In the genomic region with DNA sequence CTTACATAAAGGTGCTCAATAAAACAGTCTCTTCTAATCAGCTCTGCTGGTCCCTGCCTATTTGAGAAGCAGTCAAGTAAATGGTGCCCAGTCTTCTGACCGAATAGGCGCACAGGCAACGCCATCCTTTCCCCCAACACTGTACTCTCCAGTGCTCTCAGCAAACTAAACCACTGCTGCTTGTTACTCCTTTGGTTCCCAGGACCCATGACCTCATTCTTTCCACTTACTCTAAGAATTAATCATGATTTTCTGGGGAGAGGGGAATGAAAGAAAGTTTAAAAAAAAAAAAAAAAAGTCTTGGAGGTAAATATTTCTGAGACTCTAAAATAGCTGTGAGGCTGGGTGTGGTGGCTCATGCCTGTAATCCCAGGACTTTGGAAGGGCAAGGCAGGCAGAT, we compare ENCODE assay signal across 21 cellular contexts.
A peak's percentile ranks its signal among the peaks of the same experiment; 100 is the strongest.
DNase-seq lines count a peak whose midpoint lies in the region; ATAC-seq and TF ChIP-seq lines count a peak whose summit lies in the region.
"Had no signal": no experiment of that assay in that cellular context is flagged by ENCODE, and none has a peak within 500 bp of the region (broad histone marks: within the 10 kb centered on the region; RNA-seq: fewer than 3 reads in every experiment).

No MANE protein-coding gene starts in this region.

- no peaks in the 10 kb centered on the region for H3K27me3 Mint-ChIP-seq in MCF 10A (ENCODE audit: insufficient read depth, unreplicated experiment)

- TF ChIP-seq POLR2A in breast epithelium (IDR thresholded peaks at IDR 0.05) = no peak
- no peak for TF ChIP-seq POLR2A in tibial nerve (IDR thresholded peaks at IDR 0.05)

- H3K4me1 Mint-ChIP-seq in MCF 10A (ENCODE audit: insufficient read depth, unreplicated experiment) = peaks cover 22% of the 10 kb centered on the region

- H3K36me3 ChIP-seq in breast epithelium (no peaks in the 10 kb centered on the region), SK-N-MC (ENCODE audit: insufficient read depth, low read length) (peaks cover 12% of the 10 kb centered on the region; the same call in 1 of the 2 replicates), tibial nerve (peaks cover 0 to 32% (median 4%) of the 10 kb centered on the region in 3 donors)

- no peak for TF ChIP-seq EP300 in tibial nerve (IDR thresholded peaks at IDR 0.05)

- BruUV-seq in MCF 10A (replicated peaks; lab: Mats Ljungman, UMichigan) = TSS peak; percentile 30

- CTCF ChIA-PET in MCF 10A (lab: Yijun Ruan, JAX) = interaction anchor here (1.1 to 12.1 kb wide), 3 partner anchors 9 to 215 kb away, joined by 3 to 220 read pairs (median 8); no protein-coding TSS in a partner anchor

- DNase-seq in MCF 10A (ENCODE audit: unreplicated experiment) = no peak
- no peak for DNase-seq in breast epithelium (ENCODE audit: low spot score in 2 of 2)
- DNase-seq in SK-N-MC (ENCODE audit: low read depth, low spot score) = no peak
- peak; percentile 50 for DNase-seq in fibroblast of mammary gland (ENCODE audit: low read depth)
- no peak for DNase-seq in SW480 (ENCODE audit: low spot score)
- DNase-seq in tibial nerve (ENCODE audit: low spot score in 2 of 2) = no peak
- no peak for DNase-seq in medulla oblongata (ENCODE audit: extremely low spot score)
- DNase-seq in Right ventricle myocardium inferior (ENCODE audit: missing footprints) = no peak
- DNase-seq: activated CD4-positive, CD25-positive, alpha-beta regulatory T cell; activated naive CD4-positive, alpha-beta T cell treated with Interleukin-2 at 50 U/mL for 16 hours; brain microvascular endothelial cell; DND-41; left ventricle myocardium inferior; NCI-H526 treated with DMSO at 0.1 percent for 48 hours; nucleus accumbens; stimulated activated naive CD4-positive, alpha-beta T cell treated with Interleukin-2 at 50 U/mL for 16 hours; upper lobe of right lung had no signal

- no peaks in the 10 kb centered on the region for H3K9me3 Mint-ChIP-seq in MCF 10A (ENCODE audit: unreplicated experiment)
- H3K9me3 Mint-ChIP-seq: T-helper 2 cell treated with Interferon-gamma antibody and Interleukin-4, amounts not matched to agents 5 μg/mL and 100 μg/mL, for 36 hours had no signal

- H3K27ac Mint-ChIP-seq in MCF 10A (ENCODE audit: low read depth, unreplicated experiment) = no peak overlapping the region
- H3K27ac Mint-ChIP-seq: T-helper 2 cell treated with Interferon-gamma antibody and Interleukin-4, amounts not matched to agents 5 μg/mL and 100 μg/mL, for 36 hours had no signal

- no peaks in the 10 kb centered on the region for H3K27me3 ChIP-seq in breast epithelium
- H3K27me3 ChIP-seq in tibial nerve = no peaks in the 10 kb centered on the region
- H3K27me3 ChIP-seq: brain microvascular endothelial cell, esophagus muscularis mucosa, upper lobe of right lung had no signal

- H3K27ac ChIP-seq in breast epithelium = no peak overlapping the region
- H3K27ac ChIP-seq in SK-N-MC = peak overlapping the region; percentile 34
- peak overlapping the region in 1 of 4 donors; percentile 87 for H3K27ac ChIP-seq in tibial nerve
- H3K27ac ChIP-seq: brain microvascular endothelial cell, KMS-11, left ventricle myocardium inferior, upper lobe of right lung had no signal

- TF ChIP-seq CTCF in MCF 10A (IDR thresholded peaks at IDR 0.05; ENCODE audit: unreplicated experiment) (no peak), breast epithelium (IDR thresholded peaks at IDR 0.05) (no peak), fibroblast of mammary gland (conservative IDR thresholded peaks at IDR 0.05; ENCODE audit: control insufficient read depth, insufficient read depth, low read depth, low read length) (no peak), tibial nerve (IDR thresholded peaks at IDR 0.05) (no peak)

- H3K9ac ChIP-seq in SK-N-MC (ENCODE audit: insufficient read length) = no peak overlapping the region
- H3K9ac ChIP-seq: KMS-11 had no signal

- ATAC-seq in Right ventricle myocardium inferior = no peak
- ATAC-seq: right cardiac atrium had no signal

- POLR2A ChIA-PET in MCF 10A (lab: Yijun Ruan, JAX) = interaction anchor here (1.2 to 5.8 kb wide), 4 partner anchors 15 to 217 kb away, joined by 3 to 30 read pairs (median 4); partner anchors contain the start of gene MRTFA

- H3K4me3 ChIP-seq in breast epithelium = no peak overlapping the region
- no peak overlapping the region for H3K4me3 ChIP-seq in SK-N-MC
- no peak overlapping the region for H3K4me3 ChIP-seq in fibroblast of mammary gland (ENCODE audit: control insufficient read depth, low read depth, low read length)
- H3K4me3 ChIP-seq in tibial nerve = no peak overlapping the region
- H3K4me3 ChIP-seq: esophagus muscularis mucosa, left ventricle myocardium inferior, upper lobe of right lung had no signal

- intact Hi-C loops in MCF 10A (cut with micrococcal nuclease) (loop anchor here (10.0 kb wide), 1 partner anchor 321 kb away; no protein-coding TSS in a partner anchor), breast epithelium (cut with DNase I; ENCODE audit: low total_unique reads) (no loop called here), Right ventricle myocardium inferior (cut with DNase I) (loop anchor here (10.0 kb wide), 1 partner anchor 51 kb away; no protein-coding TSS in a partner anchor)

- H3K36me3 Mint-ChIP-seq in MCF 10A (ENCODE audit: insufficient read depth, unreplicated experiment) = peaks cover 40% of the 10 kb centered on the region

- WGBS in tibial nerve, 2 donors = 80% methylated on average over 3 of the region's 3 CpGs

- H3K9me3 ChIP-seq in breast epithelium = no peaks in the 10 kb centered on the region
- no peaks in the 10 kb centered on the region for H3K9me3 ChIP-seq in SK-N-MC (ENCODE audit: low read depth, low read length)
- H3K9me3 ChIP-seq in tibial nerve = no peaks in the 10 kb centered on the region
- H3K9me3 ChIP-seq: esophagus muscularis mucosa, left ventricle myocardium inferior, upper lobe of right lung had no signal

- no peak overlapping the region for H3K4me3 Mint-ChIP-seq in MCF 10A (ENCODE audit: unreplicated experiment)
- H3K4me3 Mint-ChIP-seq: T-helper 2 cell treated with Interferon-gamma antibody and Interleukin-4, amounts not matched to agents 5 μg/mL and 100 μg/mL, for 36 hours had no signal

- H3K4me1 ChIP-seq in breast epithelium (peaks cover 0 to 10% of the 10 kb centered on the region in 2 donors), tibial nerve (peaks cover 0 to 45% (median 25%) of the 10 kb centered on the region in 4 donors)
